Comparison of ENCODE assay signal across 2 cellular contexts in genomic region chr6:157019115-157019628, GRCh38.
TF ChIP-seq lines count a peak whose summit lies in the region.

No MANE protein-coding gene starts in this region.

TF ChIP-seq in IMR-90, 13 proteins besides CTCF, POLR2A, EP300 and RAD21 (continued from another document):
- TF ChIP-seq USF2 (IDR thresholded peaks at IDR 0.05; ENCODE audit: low read depth, low read length) (no peak), MXI1 (IDR thresholded peaks at IDR 0.05; ENCODE audit: borderline replicate concordance, low read depth, low read length) (no peak), BHLHE40 (IDR thresholded peaks at IDR 0.05; ENCODE audit: low read depth, low read length) (no peak), MAFK (IDR thresholded peaks at IDR 0.05; ENCODE audit: low read depth, low read length) (no peak), CHD1 (IDR thresholded peaks at IDR 0.05; ENCODE audit: low read depth, low read length) (no peak), RCOR1 (IDR thresholded peaks at IDR 0.05; ENCODE audit: insufficient replicate concordance, low read length) (no peak), FOS (IDR thresholded peaks at IDR 0.05; ENCODE audit: low read depth, low read length) (no peak), CEBPB (IDR thresholded peaks at IDR 0.05; ENCODE audit: low read depth, low read length) (no peak), MAZ (IDR thresholded peaks at IDR 0.05; ENCODE audit: borderline replicate concordance, low read depth, low read length) (no peak), NFE2L2 (IDR thresholded peaks at IDR 0.05; ENCODE audit: low read depth, low read length) (no peak), RFX5 (IDR thresholded peaks at IDR 0.05; ENCODE audit: low read depth, low read length) (no peak)
TF ChIP-seq in IMR-90: peak in this region for 0.

TF ChIP-seq in WTC11, 78 proteins besides CTCF, POLR2A, EP300 and RAD21 (continued from another document):
- TF ChIP-seq AR (CRISPR knock-in tag; IDR thresholded peaks at IDR 0.05), result no peak
- TF ChIP-seq STAT6 (CRISPR knock-in tag; conservative IDR thresholded peaks at IDR 0.05; ENCODE audit: low read depth), result no peak
- TF ChIP-seq KAT7 (CRISPR knock-in tag; IDR thresholded peaks at IDR 0.05; ENCODE audit: borderline replicate concordance), result no peak
